In genomic region chr4:23327120-23327519, GRCh38 we compare ENCODE assay signal across 5 cellular contexts.
"Had no signal": no experiment of that assay in that cellular context is flagged by ENCODE, and none has a peak within 500 bp of the region (broad histone marks: within the 10 kb centered on the region; RNA-seq: fewer than 3 reads in every experiment).

No MANE protein-coding gene starts in this region.

- H2AFZ ChIP-seq: GM23338 had no signal

- ATAC-seq: GM23338, K562 had no signal

- H3K4me2 ChIP-seq: GM23338 had no signal

- DNase-seq: H9, HCEC 1CT, IMR-90 had no signal

- H3K4me3 ChIP-seq: GM23338, K562 had no signal
